ENCODE assay signal across 12 cellular contexts in genomic region chr17:3890893-3891219, GRCh38. TPM values are rescaled to one million over a fixed set of nuclear protein-coding genes. Genes with fewer than 3 reads are reported as not detected.
DNase-seq lines count a peak whose midpoint lies in the region; ATAC-seq and TF ChIP-seq lines count a peak whose summit lies in the region.
"Had no signal": no experiment of that assay in that cellular context is flagged by ENCODE, and none has a peak within 500 bp of the region (broad histone marks: within the 10 kb centered on the region; RNA-seq: fewer than 3 reads in every experiment).

No MANE protein-coding gene starts in this region.

- no peak for ATAC-seq in GM18520 (IDR thresholded peaks at IDR 0.05; ENCODE audit: unreplicated experiment)
- no peak for ATAC-seq in HG03196 (IDR thresholded peaks at IDR 0.05; ENCODE audit: unreplicated experiment)
- ATAC-seq: right lobe of liver had no signal

- dilution Hi-C loops in mammary epithelial cell (cut with HindIII; ENCODE audit: low sequenced_read_pairs) = no loop called here

- BruUV-seq in mammary epithelial cell (replicated peaks; lab: Mats Ljungman, UMichigan) = no TSS peak

- peak overlapping the region; percentile 5 for H3K27ac Mint-ChIP-seq in T-helper 1 cell treated with Interleukin-12 subunit alpha and Interleukin-12 subunit beta and Interleukin-4 antibody, amounts not matched to agents 30 μg/mL and 1 μg/mL, for 36 hours

- DNase-seq in T-helper 1 cell (no peak), RWPE1 (ENCODE audit: low spot score) (no peak), smooth muscle cell (lab: John Stamatoyannopoulos, UW; ENCODE audit: unreplicated experiment) (no peak), mammary epithelial cell (no peak)
- DNase-seq: activated effector memory CD4-positive, alpha-beta T cell treated with Interleukin-2 at 50 U/mL for 16 hours; right lobe of liver had no signal

- no peaks in the 10 kb centered on the region for H3K9me3 Mint-ChIP-seq in T-helper 1 cell treated with Interleukin-12 subunit alpha and Interleukin-12 subunit beta and Interleukin-4 antibody, amounts not matched to agents 30 μg/mL and 1 μg/mL, for 36 hours

- H3K36me3 Mint-ChIP-seq in T-helper 1 cell treated with Interleukin-12 subunit alpha and Interleukin-12 subunit beta and Interleukin-4 antibody, amounts not matched to agents 30 μg/mL and 1 μg/mL, for 36 hours (ENCODE audit: low read depth) = no peaks in the 10 kb centered on the region

- H2AFZ ChIP-seq in smooth muscle cell (ENCODE audit: low read depth) (no peak overlapping the region), mammary epithelial cell (ENCODE audit: low read depth, low read length) (no peak overlapping the region)

- no peak for TF ChIP-seq CTCF in RWPE1 (conservative IDR thresholded peaks at IDR 0.05; ENCODE audit: low read depth)
- no peak for TF ChIP-seq CTCF in smooth muscle cell (IDR thresholded peaks at IDR 0.05; ENCODE audit: borderline replicate concordance, insufficient read depth, poor library complexity, severe bottlenecking)
- TF ChIP-seq CTCF in mammary epithelial cell (conservative IDR thresholded peaks at IDR 0.05 in 1 of 2, IDR thresholded peaks at IDR 0.05 in 1 of 2; ENCODE audit: extremely low read depth in 1 of 2, insufficient read depth in 1 of 2, low read depth in 1 of 2, low read length in 2 of 2) = no peak

- intact Hi-C loops in mammary epithelial cell (cut with micrococcal nuclease) = no loop called here

- H3K9ac ChIP-seq in smooth muscle cell (ENCODE audit: low read depth) = peak overlapping the region; percentile 59
- no peak overlapping the region for H3K9ac ChIP-seq in mammary epithelial cell (ENCODE audit: insufficient read depth, low read length)

- H3K27ac ChIP-seq in RWPE1 = peak overlapping the region; percentile 96
- peak overlapping the region; percentile 90 for H3K27ac ChIP-seq in esophagus (ENCODE audit: low read depth in 2 of 2, low read length in 1 of 2)
- H3K27ac ChIP-seq in smooth muscle cell (ENCODE audit: low read depth) = peak overlapping the region; percentile 99
- H3K27ac ChIP-seq in mammary epithelial cell (ENCODE audit: insufficient read depth, low read depth, low read length) = no peak overlapping the region
- H3K27ac ChIP-seq: right lobe of liver had no signal

- CTCF ChIA-PET in RWPE1 (lab: Yijun Ruan, JAX) (no interaction called here), mammary epithelial cell (lab: Charles Lee; ENCODE audit: low non-redundant PET) (interaction anchor here (0.6 kb wide), 1 partner anchor 191 kb away, joined by 12 read pairs; no protein-coding TSS in a partner anchor)

- H3K4me1 Mint-ChIP-seq in T-helper 1 cell treated with Interleukin-12 subunit alpha and Interleukin-12 subunit beta and Interleukin-4 antibody, amounts not matched to agents 30 μg/mL and 1 μg/mL, for 36 hours (ENCODE audit: low read depth) = peaks cover 34% of the 10 kb centered on the region

- H3K4me2 ChIP-seq in smooth muscle cell (peak overlapping the region; percentile 97), mammary epithelial cell (ENCODE audit: insufficient read depth, low read depth, low read length) (no peak overlapping the region)

- H3K27me3 ChIP-seq in esophagus (ENCODE audit: control insufficient read depth in 1 of 2, insufficient read depth in 2 of 2, low read length in 2 of 2) (no peaks in the 10 kb centered on the region), smooth muscle cell (ENCODE audit: low read depth) (no peaks in the 10 kb centered on the region), mammary epithelial cell (ENCODE audit: insufficient read depth, low read length) (no peaks in the 10 kb centered on the region)
- H3K27me3 ChIP-seq: right lobe of liver had no signal

- peaks cover 27% of the 10 kb centered on the region for H3F3A ChIP-seq in smooth muscle cell (ENCODE audit: low read depth)

- H4K20me1 ChIP-seq in smooth muscle cell (ENCODE audit: low read depth) (peaks cover 7% of the 10 kb centered on the region), mammary epithelial cell (ENCODE audit: insufficient read depth, low read length) (no peaks in the 10 kb centered on the region)

- no peaks in the 10 kb centered on the region for H3K36me3 ChIP-seq in esophagus (ENCODE audit: control insufficient read depth in 2 of 2, insufficient read depth in 2 of 2, low read length in 1 of 2)
- no peaks in the 10 kb centered on the region for H3K36me3 ChIP-seq in smooth muscle cell (ENCODE audit: low read depth)
- no peaks in the 10 kb centered on the region for H3K36me3 ChIP-seq in mammary epithelial cell (ENCODE audit: insufficient read depth, low read length)
- H3K36me3 ChIP-seq: right lobe of liver had no signal

- H3K9me3 ChIP-seq in esophagus (ENCODE audit: control insufficient read depth in 2 of 2, insufficient read depth in 1 of 2, low read depth in 1 of 2, low read length in 1 of 2) (no peaks in the 10 kb centered on the region), smooth muscle cell (replicated peaks; ENCODE audit: low read depth) (no peaks in the 10 kb centered on the region), mammary epithelial cell (replicated peaks; ENCODE audit: insufficient read depth, low read length) (no peaks in the 10 kb centered on the region)
- H3K9me3 ChIP-seq: right lobe of liver had no signal

- H3K4me1 ChIP-seq in esophagus (ENCODE audit: control insufficient read depth in 2 of 2, insufficient read depth in 2 of 2, low read length in 1 of 2) (peaks cover 6 to 59% of the 10 kb centered on the region in 2 donors), smooth muscle cell (ENCODE audit: low read depth) (peaks cover 32% of the 10 kb centered on the region), mammary epithelial cell (ENCODE audit: insufficient read depth, low read length) (peaks cover 50% of the 10 kb centered on the region)

- 56 to 57% methylated on average over 4 of the region's 4 CpGs for WGBS in esophagus, 2 donors
- WGBS in smooth muscle cell (ENCODE audit: low lambda C conversion rate) = 69% methylated on average over 4 of the region's 4 CpGs
- WGBS in mammary epithelial cell (ENCODE audit: low coverage, missing lambda C conversion rate) = 41% methylated on average over 4 of the region's 4 CpGs

- peak overlapping the region; percentile 74 for H3K4me3 Mint-ChIP-seq in T-helper 1 cell treated with Interleukin-12 subunit alpha and Interleukin-12 subunit beta and Interleukin-4 antibody, amounts not matched to agents 30 μg/mL and 1 μg/mL, for 36 hours

- H3K4me3 ChIP-seq in esophagus (ENCODE audit: low read depth in 1 of 2, low read length in 2 of 2) (no peak overlapping the region), smooth muscle cell (no peak overlapping the region), mammary epithelial cell (replicated peaks in 1 of 3; ENCODE audit: insufficient read depth in 1 of 3, low read depth in 2 of 3, low read length in 3 of 3) (no peak overlapping the region)
- H3K4me3 ChIP-seq: right lobe of liver had no signal

- peaks cover 8% of the 10 kb centered on the region for H3K27me3 Mint-ChIP-seq in T-helper 1 cell treated with Interleukin-12 subunit alpha and Interleukin-12 subunit beta and Interleukin-4 antibody, amounts not matched to agents 30 μg/mL and 1 μg/mL, for 36 hours (ENCODE audit: low read depth)

- POLR2A ChIA-PET in RWPE1 (lab: Yijun Ruan, JAX; ENCODE audit: low non-redundant PET) = no interaction called here

- in situ Hi-C loops in mammary epithelial cell (cut with MboI; ENCODE audit: low sequenced_read_pairs in 2 of 2) = no loop called here

- peaks cover 8% of the 10 kb centered on the region for H3K79me2 ChIP-seq in smooth muscle cell (ENCODE audit: low read depth)
- H3K79me2 ChIP-seq in mammary epithelial cell (ENCODE audit: insufficient read depth, low read length) = no peaks in the 10 kb centered on the region

RNA-seq across cellular contexts. Expression of gene CAMKK1, which starts 2.0 kb away (rescaled TPM):
- 1 to 10 TPM; 4.9 to 5.3 TPM for polyA plus RNA-seq in esophagus
- 6.3 and 8.8 TPM in 2 replicates for total RNA-seq in smooth muscle cell
- 7.7 and 8.1 TPM in 2 replicates for polyA plus RNA-seq in smooth muscle cell
- total RNA-seq in mammary epithelial cell = 1 to 10 TPM; 1.8 to 2.0 TPM
- polyA plus RNA-seq in mammary epithelial cell = 2.6 TPM
- 5.6 TPM for polyA minus RNA-seq in mammary epithelial cell

RNA-seq across cellular contexts. Expression of gene P2RX1, which starts 25.4 kb away (rescaled TPM):
- polyA plus RNA-seq in esophagus (1 to 10 TPM; 5.9 to 7.1 TPM), smooth muscle cell (0.47 and 3.2 TPM in 2 replicates), mammary epithelial cell (not detected)
- total RNA-seq in smooth muscle cell (1.3 and 2.4 TPM in 2 replicates), mammary epithelial cell (not detected)
- not detected for polyA minus RNA-seq in mammary epithelial cell
- total RNA-seq: NCI-H460 had no signal
- polyA plus RNA-seq: keratinocyte had no signal

RNA-seq across cellular contexts. Expression of gene NCBP3, which starts 44.8 kb away (rescaled TPM):
- polyA plus RNA-seq in esophagus (10 to 100 TPM; 17.1 to 18.9 TPM), smooth muscle cell (30.7 and 32.4 TPM in 2 replicates), mammary epithelial cell (8.5 TPM)
- total RNA-seq in smooth muscle cell (28.3 and 30.0 TPM in 2 replicates), mammary epithelial cell (10 to 100 TPM; 21.2 to 42.0 TPM)
- 8.6 TPM for polyA minus RNA-seq in mammary epithelial cell
